Comparison of ENCODE assay signal across 1 cellular context in genomic region chr14:101730626-101731186, GRCh38.
TF ChIP-seq lines count a peak whose summit lies in the region.

No MANE protein-coding gene starts in this region.

TF ChIP-seq in HepG2, 621 proteins besides CTCF, POLR2A, EP300 and RAD21 (continued from another document):
- TF ChIP-seq, protein P1, sequence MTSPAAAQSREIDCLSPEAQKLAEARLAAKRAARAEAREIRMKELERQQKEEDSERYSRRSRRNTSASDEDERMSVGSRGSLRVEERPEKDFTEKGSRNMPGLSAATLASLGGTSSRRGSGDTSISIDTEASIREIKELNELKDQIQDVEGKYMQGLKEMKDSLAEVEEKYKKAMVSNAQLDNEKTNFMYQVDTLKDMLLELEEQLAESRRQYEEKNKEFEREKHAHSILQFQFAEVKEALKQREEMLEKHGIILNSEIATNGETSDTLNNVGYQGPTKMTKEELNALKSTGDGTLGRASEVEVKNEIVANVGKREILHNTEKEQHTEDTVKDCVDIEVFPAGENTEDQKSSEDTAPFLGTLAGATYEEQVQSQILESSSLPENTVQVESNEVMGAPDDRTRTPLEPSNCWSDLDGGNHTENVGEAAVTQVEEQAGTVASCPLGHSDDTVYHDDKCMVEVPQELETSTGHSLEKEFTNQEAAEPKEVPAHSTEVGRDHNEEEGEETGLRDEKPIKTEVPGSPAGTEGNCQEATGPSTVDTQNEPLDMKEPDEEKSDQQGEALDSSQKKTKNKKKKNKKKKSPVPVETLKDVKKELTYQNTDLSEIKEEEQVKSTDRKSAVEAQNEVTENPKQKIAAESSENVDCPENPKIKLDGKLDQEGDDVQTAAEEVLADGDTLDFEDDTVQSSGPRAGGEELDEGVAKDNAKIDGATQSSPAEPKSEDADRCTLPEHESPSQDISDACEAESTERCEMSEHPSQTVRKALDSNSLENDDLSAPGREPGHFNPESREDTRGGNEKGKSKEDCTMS (CRISPR knock-in tag; conservative IDR thresholded peaks at IDR 0.05): no peak
- no peak for TF ChIP-seq SETDB1 (CRISPR knock-in tag; IDR thresholded peaks at IDR 0.05; ENCODE audit: borderline replicate concordance)
- no peak for TF ChIP-seq RBFOX2 (IDR thresholded peaks at IDR 0.05; ENCODE audit: low read depth, low read length)
- 0 out of 2 replicates have a peak, but pooled peaks have one; percentile 11 for TF ChIP-seq ZNF292 (CRISPR knock-in tag; IDR thresholded peaks at IDR 0.05; ENCODE audit: borderline replicate concordance, low read depth)
- no peak for TF ChIP-seq ZNF883 (CRISPR knock-in tag; IDR thresholded peaks at IDR 0.05; ENCODE audit: not compliant biosample characterization)
- 0 out of 2 replicates have a peak, but pooled peaks have one; percentile 13 for TF ChIP-seq ZNF274 (CRISPR knock-in tag; IDR thresholded peaks at IDR 0.05)
- no peak for TF ChIP-seq HMGA1 (CRISPR knock-in tag; conservative IDR thresholded peaks at IDR 0.05)
- TF ChIP-seq FOXP1 (IDR thresholded peaks at IDR 0.05): peak; percentile 72; the same call in 1 of the 2 replicates
- TF ChIP-seq FOXP1 (CRISPR knock-in tag; IDR thresholded peaks at IDR 0.05): no peak
- TF ChIP-seq TARDBP (CRISPR knock-in tag; IDR thresholded peaks at IDR 0.05): no peak
- TF ChIP-seq ZBTB25 (CRISPR knock-in tag; IDR thresholded peaks at IDR 0.05): no peak
- TF ChIP-seq ZNF460 (CRISPR knock-in tag; IDR thresholded peaks at IDR 0.05; ENCODE audit: borderline replicate concordance): no peak
- no peak for TF ChIP-seq STAT5B (CRISPR knock-in tag; IDR thresholded peaks at IDR 0.05)
- TF ChIP-seq, protein P2, sequence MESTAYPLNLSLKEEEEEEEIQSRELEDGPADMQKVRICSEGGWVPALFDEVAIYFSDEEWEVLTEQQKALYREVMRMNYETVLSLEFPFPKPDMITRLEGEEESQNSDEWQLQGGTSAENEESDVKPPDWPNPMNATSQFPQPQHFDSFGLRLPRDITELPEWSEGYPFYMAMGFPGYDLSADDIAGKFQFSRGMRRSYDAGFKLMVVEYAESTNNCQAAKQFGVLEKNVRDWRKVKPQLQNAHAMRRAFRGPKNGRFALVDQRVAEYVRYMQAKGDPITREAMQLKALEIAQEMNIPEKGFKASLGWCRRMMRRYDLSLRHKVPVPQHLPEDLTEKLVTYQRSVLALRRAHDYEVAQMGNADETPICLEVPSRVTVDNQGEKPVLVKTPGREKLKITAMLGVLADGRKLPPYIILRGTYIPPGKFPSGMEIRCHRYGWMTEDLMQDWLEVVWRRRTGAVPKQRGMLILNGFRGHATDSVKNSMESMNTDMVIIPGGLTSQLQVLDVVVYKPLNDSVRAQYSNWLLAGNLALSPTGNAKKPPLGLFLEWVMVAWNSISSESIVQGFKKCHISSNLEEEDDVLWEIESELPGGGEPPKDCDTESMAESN (CRISPR knock-in tag; conservative IDR thresholded peaks at IDR 0.05): no peak
- TF ChIP-seq ZBTB14 (CRISPR knock-in tag; IDR thresholded peaks at IDR 0.05): no peak
- TF ChIP-seq ZNF205 (CRISPR knock-in tag; IDR thresholded peaks at IDR 0.05): no peak
- TF ChIP-seq SRSF9 (IDR thresholded peaks at IDR 0.05; ENCODE audit: borderline replicate concordance, insufficient read depth, low read depth, low read length, poor library complexity, severe bottlenecking): no peak
- TF ChIP-seq NCOA1 (CRISPR knock-in tag; IDR thresholded peaks at IDR 0.05): no peak
- TF ChIP-seq NFKBIZ (CRISPR knock-in tag; IDR thresholded peaks at IDR 0.05): no peak
- TF ChIP-seq HHEX (CRISPR knock-in tag; IDR thresholded peaks at IDR 0.05): no peak
- TF ChIP-seq ZNF3 (CRISPR knock-in tag; IDR thresholded peaks at IDR 0.05): no peak
- TF ChIP-seq ZNF816 (CRISPR knock-in tag; IDR thresholded peaks at IDR 0.05; ENCODE audit: borderline replicate concordance): 0 out of 2 replicates have a peak, but pooled peaks have one; percentile 57
- no peak for TF ChIP-seq CCAR2 (optimal IDR thresholded peaks at IDR 0.05; ENCODE audit: low read depth, low read length)
- no peak for TF ChIP-seq CREM (IDR thresholded peaks at IDR 0.05)
- no peak for TF ChIP-seq CREM (CRISPR knock-in tag; IDR thresholded peaks at IDR 0.05)
- no peak for TF ChIP-seq ZNF549 (CRISPR knock-in tag; IDR thresholded peaks at IDR 0.05)
- TF ChIP-seq, protein P3, sequence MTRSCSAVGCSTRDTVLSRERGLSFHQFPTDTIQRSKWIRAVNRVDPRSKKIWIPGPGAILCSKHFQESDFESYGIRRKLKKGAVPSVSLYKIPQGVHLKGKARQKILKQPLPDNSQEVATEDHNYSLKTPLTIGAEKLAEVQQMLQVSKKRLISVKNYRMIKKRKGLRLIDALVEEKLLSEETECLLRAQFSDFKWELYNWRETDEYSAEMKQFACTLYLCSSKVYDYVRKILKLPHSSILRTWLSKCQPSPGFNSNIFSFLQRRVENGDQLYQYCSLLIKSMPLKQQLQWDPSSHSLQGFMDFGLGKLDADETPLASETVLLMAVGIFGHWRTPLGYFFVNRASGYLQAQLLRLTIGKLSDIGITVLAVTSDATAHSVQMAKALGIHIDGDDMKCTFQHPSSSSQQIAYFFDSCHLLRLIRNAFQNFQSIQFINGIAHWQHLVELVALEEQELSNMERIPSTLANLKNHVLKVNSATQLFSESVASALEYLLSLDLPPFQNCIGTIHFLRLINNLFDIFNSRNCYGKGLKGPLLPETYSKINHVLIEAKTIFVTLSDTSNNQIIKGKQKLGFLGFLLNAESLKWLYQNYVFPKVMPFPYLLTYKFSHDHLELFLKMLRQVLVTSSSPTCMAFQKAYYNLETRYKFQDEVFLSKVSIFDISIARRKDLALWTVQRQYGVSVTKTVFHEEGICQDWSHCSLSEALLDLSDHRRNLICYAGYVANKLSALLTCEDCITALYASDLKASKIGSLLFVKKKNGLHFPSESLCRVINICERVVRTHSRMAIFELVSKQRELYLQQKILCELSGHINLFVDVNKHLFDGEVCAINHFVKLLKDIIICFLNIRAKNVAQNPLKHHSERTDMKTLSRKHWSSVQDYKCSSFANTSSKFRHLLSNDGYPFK (CRISPR knock-in tag; IDR thresholded peaks at IDR 0.05; ENCODE audit: borderline replicate concordance): no peak
- no peak for TF ChIP-seq IRX3 (CRISPR knock-in tag; IDR thresholded peaks at IDR 0.05; ENCODE audit: borderline replicate concordance, low read depth)
- no peak for TF ChIP-seq ZNF704 (CRISPR knock-in tag; IDR thresholded peaks at IDR 0.05; ENCODE audit: borderline replicate concordance)
- TF ChIP-seq, protein P4, sequence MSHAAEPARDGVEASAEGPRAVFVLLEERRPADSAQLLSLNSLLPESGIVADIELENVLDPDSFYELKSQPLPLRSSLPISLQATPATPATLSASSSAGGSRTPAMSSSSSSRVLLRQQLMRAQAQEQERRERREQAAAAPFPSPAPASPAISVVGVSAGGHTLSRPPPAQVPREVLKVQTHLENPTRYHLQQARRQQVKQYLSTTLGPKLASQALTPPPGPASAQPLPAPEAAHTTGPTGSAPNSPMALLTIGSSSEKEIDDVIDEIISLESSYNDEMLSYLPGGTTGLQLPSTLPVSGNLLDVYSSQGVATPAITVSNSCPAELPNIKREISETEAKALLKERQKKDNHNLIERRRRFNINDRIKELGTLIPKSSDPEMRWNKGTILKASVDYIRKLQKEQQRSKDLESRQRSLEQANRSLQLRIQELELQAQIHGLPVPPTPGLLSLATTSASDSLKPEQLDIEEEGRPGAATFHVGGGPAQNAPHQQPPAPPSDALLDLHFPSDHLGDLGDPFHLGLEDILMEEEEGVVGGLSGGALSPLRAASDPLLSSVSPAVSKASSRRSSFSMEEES (CRISPR knock-in tag; IDR thresholded peaks at IDR 0.05): no peak
- TF ChIP-seq CBFB (CRISPR knock-in tag; IDR thresholded peaks at IDR 0.05): no peak
- TF ChIP-seq SIX4 (CRISPR knock-in tag; IDR thresholded peaks at IDR 0.05): no peak
- TF ChIP-seq GATAD1 (CRISPR knock-in tag; IDR thresholded peaks at IDR 0.05): no peak
- TF ChIP-seq ZFP62 (CRISPR knock-in tag; IDR thresholded peaks at IDR 0.05): no peak
- TF ChIP-seq FOSL1 (CRISPR knock-in tag; IDR thresholded peaks at IDR 0.05; ENCODE audit: borderline replicate concordance): no peak
- TF ChIP-seq ZBTB38 (CRISPR knock-in tag; IDR thresholded peaks at IDR 0.05): no peak
- TF ChIP-seq POLR2G (IDR thresholded peaks at IDR 0.05; ENCODE audit: low read depth, low read length): no peak
- no peak for TF ChIP-seq ASH2L (IDR thresholded peaks at IDR 0.05; ENCODE audit: insufficient read length, low read depth, low read length)
- TF ChIP-seq EEA1 (CRISPR knock-in tag; IDR thresholded peaks at IDR 0.05; ENCODE audit: borderline replicate concordance): no peak
- TF ChIP-seq MAZ (IDR thresholded peaks at IDR 0.05; ENCODE audit: borderline replicate concordance, low read depth, low read length): no peak
- TF ChIP-seq MAZ (CRISPR knock-in tag; IDR thresholded peaks at IDR 0.05; ENCODE audit: low read depth): no peak
- no peak for TF ChIP-seq ZNF784 (CRISPR knock-in tag; IDR thresholded peaks at IDR 0.05; ENCODE audit: borderline replicate concordance)
- TF ChIP-seq ZNF790 (CRISPR knock-in tag; IDR thresholded peaks at IDR 0.05; ENCODE audit: borderline replicate concordance): no peak
- no peak for TF ChIP-seq KLF12 (CRISPR knock-in tag; IDR thresholded peaks at IDR 0.05; ENCODE audit: borderline replicate concordance)
- TF ChIP-seq ZNF121 (CRISPR knock-in tag; IDR thresholded peaks at IDR 0.05): no peak
